ENCODE assay signal across 8 cellular contexts in the genomic region with DNA sequence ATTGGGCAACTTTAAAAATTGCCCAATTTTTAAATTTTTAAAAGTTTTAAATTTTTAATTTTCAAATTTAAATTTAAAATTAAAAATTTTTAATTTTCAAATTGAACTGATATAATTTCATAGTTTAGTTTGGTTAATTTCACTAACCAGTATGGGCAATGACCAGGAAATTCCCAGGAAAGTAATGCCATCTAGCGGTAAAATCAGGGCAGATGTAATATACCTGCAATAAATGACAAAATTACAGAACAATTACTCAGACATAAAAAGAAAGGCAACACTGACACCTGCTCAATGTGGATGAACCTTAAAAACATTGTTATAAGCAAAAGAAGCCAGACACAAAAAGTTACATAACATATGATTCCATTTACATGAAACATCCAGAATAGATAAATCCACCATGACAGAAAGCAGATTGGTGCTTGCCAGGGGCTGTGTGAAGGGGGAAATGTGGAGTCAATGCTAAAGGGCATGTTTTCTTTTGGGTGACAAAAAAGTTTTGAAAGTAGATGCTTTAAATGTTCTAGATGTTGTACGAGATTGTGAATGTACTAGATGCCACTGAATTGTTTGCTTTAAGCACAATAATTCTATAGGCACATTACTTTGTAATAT. TPM values are rescaled to one million over a fixed set of nuclear protein-coding genes. Genes with fewer than 3 reads are reported as not detected.
A peak's percentile ranks its signal among the peaks of the same experiment; 100 is the strongest.
DNase-seq lines count a peak whose midpoint lies in the region; ATAC-seq, FAIRE-seq and TF ChIP-seq lines count a peak whose summit lies in the region.

No MANE protein-coding gene starts in this region.

- H3K36me3 ChIP-seq in HAP-1 (replicated peaks): no peaks in the 10 kb centered on the region
- no peaks in the 10 kb centered on the region for H3K36me3 ChIP-seq in OCI-LY3 (replicated peaks; ENCODE audit: low read depth, low read length)
- no peaks in the 10 kb centered on the region for H3K36me3 ChIP-seq in lower lobe of right lung

- H3K9me3 ChIP-seq in HAP-1: no peaks in the 10 kb centered on the region
- H3K9me3 ChIP-seq in OCI-LY3 (ENCODE audit: insufficient read depth, low read length): no peaks in the 10 kb centered on the region
- no peaks in the 10 kb centered on the region for H3K9me3 ChIP-seq in lower lobe of right lung

- no peak overlapping the region for H3K4me3 ChIP-seq in HAP-1
- H3K4me3 ChIP-seq in OCI-LY3 (ENCODE audit: low read length): no peak overlapping the region
- H3K4me3 ChIP-seq in lower lobe of right lung: no peak overlapping the region

- peak; percentile 64 to 77 for ATAC-seq in lower lobe of right lung
- ATAC-seq in HG03354 (IDR thresholded peaks at IDR 0.05; ENCODE audit: poor library complexity, severe bottlenecking, unreplicated experiment): no peak

- TF ChIP-seq CTCF in OCI-LY3 (IDR thresholded peaks at IDR 0.05; ENCODE audit: low read depth, low read length) (peak; percentile 55), lower lobe of right lung (IDR thresholded peaks at IDR 0.05) (peak; percentile 74)

- H3K79me2 ChIP-seq in OCI-LY3 (ENCODE audit: low read length): no peaks in the 10 kb centered on the region

- H3K9ac ChIP-seq in OCI-LY3 (ENCODE audit: low read length): no peak overlapping the region

- H3K4me1 ChIP-seq in HAP-1: no peaks in the 10 kb centered on the region; the same call in 1 of the 2 replicates
- H3K4me1 ChIP-seq in OCI-LY3 (ENCODE audit: low read length): peaks cover 6% of the 10 kb centered on the region
- peaks cover 14% of the 10 kb centered on the region for H3K4me1 ChIP-seq in lower lobe of right lung

- H2AFZ ChIP-seq in OCI-LY3 (ENCODE audit: low read depth, low read length): no peak overlapping the region

- DNase-seq in NCI-H510A treated with DMSO at 0.1 percent for 48 hours (lab: John Stamatoyannopoulos, UW) (peak; percentile 30), NCI-H510A (lab: John Stamatoyannopoulos, UW) (no peak), HAP-1 (ENCODE audit: low spot score in 2 of 2) (peak; percentile 41 to 47), lower lobe of right lung (no peak), HK-2 (ENCODE audit: unreplicated experiment) (no peak)

- intact Hi-C loops in lower lobe of right lung (cut with DNase I): no loop called here

- no peaks in the 10 kb centered on the region for H4K20me1 ChIP-seq in OCI-LY3 (ENCODE audit: insufficient read depth, low read length)

- peak; percentile 98 for FAIRE-seq in colon (lab: Jason Lieb, UNC)

- no peak overlapping the region for H3K4me2 ChIP-seq in OCI-LY3 (ENCODE audit: low read length)

- H3K27ac ChIP-seq in OCI-LY3 (ENCODE audit: low read length) (no peak overlapping the region), lower lobe of right lung (no peak overlapping the region)

- H3K27me3 ChIP-seq in HAP-1 (ENCODE audit: low read depth) (peaks cover 17% of the 10 kb centered on the region; the same call in 1 of the 2 replicates), OCI-LY3 (ENCODE audit: low read depth, low read length) (no peaks in the 10 kb centered on the region), lower lobe of right lung (ENCODE audit: low read depth) (no peaks in the 10 kb centered on the region)

- in situ Hi-C loops in HAP-1 (cut with MboI; ENCODE audit: low sequenced_read_pairs): no loop called here

RNA-seq across cellular contexts. Expression of a gene that starts 28.6 kb away (rescaled TPM):
- total RNA-seq in lower lobe of right lung: 1.0 TPM

Comparison
In these comparisons a context has a peak if more than half of its experiments do, and no peak if none do; other contexts are left out.
1. DNase-seq: peak in NCI-H510A treated with DMSO at 0.1 percent for 48 hours (single experiment) and HAP-1 (2 of 2); none in NCI-H510A (single experiment), lower lobe of right lung (single experiment) and HK-2 (single experiment).